13 cellular contexts compared by ENCODE assay signal in genomic region chr3:14278265-14278798, GRCh38.
"Had no signal": no experiment of that assay in that cellular context is flagged by ENCODE, and none has a peak within 500 bp of the region (broad histone marks: within the 10 kb centered on the region; RNA-seq: fewer than 3 reads in every experiment).

No MANE protein-coding gene starts in this region.

- H3K4me1 ChIP-seq: sigmoid colon, upper lobe of left lung had no signal

- H3K27ac ChIP-seq: esophagus squamous epithelium, sigmoid colon, suprapubic skin, upper lobe of left lung had no signal

- H3K4me3 Mint-ChIP-seq: activated CD4-positive, alpha-beta T cell treated with anti-CD3 and anti-CD28 coated beads, Interleukin-2, amount 10 ng/mL, durations not matched to agents 24 days and 14 days; activated naive CD4-positive, alpha-beta T cell treated with anti-CD3 and anti-CD28 coated beads for 36 hours; natural killer cell treated with Interleukin-12 subunit alpha and Interleukin-12 subunit beta and Interleukin-15 and Interleukin-18, amount 100 ng/mL, for 72 hours had no signal

- H3K4me3 ChIP-seq: esophagus squamous epithelium, sigmoid colon, suprapubic skin, upper lobe of left lung had no signal

- DNase-seq: activated CD4-positive, alpha-beta T cell treated with anti-CD3 and anti-CD28 coated beads, Interleukin-2, amount 10 ng/mL, durations not matched to agents 24 days and 14 days; activated CD8-positive, alpha-beta memory T cell treated with anti-CD3 and anti-CD28 coated beads for 24 hours; activated naive CD4-positive, alpha-beta T cell treated with anti-CD3 and anti-CD28 coated beads for 36 hours; esophagus squamous epithelium; foreskin fibroblast; mammary epithelial cell; sigmoid colon; stimulated activated CD4-positive, alpha-beta T cell treated with anti-CD3 and anti-CD28 coated beads, Interleukin-12 subunit alpha, Interleukin-12 subunit beta, amount 100 ng/mL, for 4 hours; stimulated activated naive CD4-positive, alpha-beta T cell; T1000 had no signal

- H3K9me3 Mint-ChIP-seq: activated CD4-positive, alpha-beta T cell treated with anti-CD3 and anti-CD28 coated beads, Interleukin-2, amount 10 ng/mL, durations not matched to agents 24 days and 14 days; activated naive CD4-positive, alpha-beta T cell treated with anti-CD3 and anti-CD28 coated beads for 36 hours; natural killer cell treated with Interleukin-12 subunit alpha and Interleukin-12 subunit beta and Interleukin-15 and Interleukin-18, amount 100 ng/mL, for 72 hours had no signal

- H3K27me3 ChIP-seq: upper lobe of left lung had no signal

- H3K4me1 Mint-ChIP-seq: activated CD4-positive, alpha-beta T cell treated with anti-CD3 and anti-CD28 coated beads, Interleukin-2, amount 10 ng/mL, durations not matched to agents 24 days and 14 days had no signal

- H3K36me3 ChIP-seq: esophagus squamous epithelium, sigmoid colon, suprapubic skin, upper lobe of left lung had no signal

- H3K9me3 ChIP-seq: esophagus squamous epithelium, sigmoid colon, suprapubic skin, upper lobe of left lung had no signal

- H3K27ac Mint-ChIP-seq: activated CD4-positive, alpha-beta T cell treated with anti-CD3 and anti-CD28 coated beads, Interleukin-2, amount 10 ng/mL, durations not matched to agents 24 days and 14 days; activated naive CD4-positive, alpha-beta T cell treated with anti-CD3 and anti-CD28 coated beads for 36 hours; natural killer cell treated with Interleukin-12 subunit alpha and Interleukin-12 subunit beta and Interleukin-15 and Interleukin-18, amount 100 ng/mL, for 72 hours had no signal

- H3K36me3 Mint-ChIP-seq: natural killer cell treated with Interleukin-12 subunit alpha and Interleukin-12 subunit beta and Interleukin-15 and Interleukin-18, amount 100 ng/mL, for 72 hours had no signal
